13 cellular contexts compared by ENCODE assay signal in genomic region chr17:68379150-68379510, GRCh38.
DNase-seq lines count a peak whose midpoint lies in the region; ATAC-seq and TF ChIP-seq lines count a peak whose summit lies in the region.
"Had no signal": no experiment of that assay in that cellular context is flagged by ENCODE, and none has a peak within 500 bp of the region (broad histone marks: within the 10 kb centered on the region; RNA-seq: fewer than 3 reads in every experiment).

No MANE protein-coding gene starts in this region.

- H3K79me2 ChIP-seq in GM23338 (replicated peaks; ENCODE audit: insufficient read depth): no peaks in the 10 kb centered on the region

- no peaks in the 10 kb centered on the region for H3K9me3 Mint-ChIP-seq in GM23338
- no peaks in the 10 kb centered on the region for H3K9me3 Mint-ChIP-seq in stimulated activated naive CD8-positive, alpha-beta T cell treated with anti-CD3 and anti-CD28 coated beads, Interleukin-15, amount 100 ng/mL, for 72 hours
- H3K9me3 Mint-ChIP-seq: natural killer cell treated with Interleukin-12 subunit alpha and Interleukin-12 subunit beta and Interleukin-15 and Interleukin-18, amount 100 ng/mL, for 72 hours had no signal

- H3K36me3 Mint-ChIP-seq in GM23338 (ENCODE audit: low read depth): no peaks in the 10 kb centered on the region
- H3K36me3 Mint-ChIP-seq: natural killer cell treated with Interleukin-12 subunit alpha and Interleukin-12 subunit beta and Interleukin-15 and Interleukin-18, amount 100 ng/mL, for 72 hours had no signal

- H3K27me3 ChIP-seq in GM23338 (ENCODE audit: insufficient read depth): no peaks in the 10 kb centered on the region
- no peaks in the 10 kb centered on the region for H3K27me3 ChIP-seq in brain microvascular endothelial cell (replicated peaks)
- H3K27me3 ChIP-seq in lung (ENCODE audit: control insufficient read depth, insufficient read depth): no peaks in the 10 kb centered on the region
- H3K27me3 ChIP-seq in stomach: no peaks in the 10 kb centered on the region
- H3K27me3 ChIP-seq: foreskin keratinocyte had no signal

- H3K9me2 ChIP-seq in GM23338 (ENCODE audit: insufficient read depth): no peaks in the 10 kb centered on the region

- peak overlapping the region; percentile 39 for H3K4me2 ChIP-seq in GM23338

- no peaks in the 10 kb centered on the region for H3K36me3 ChIP-seq in GM23338 (ENCODE audit: insufficient read depth)
- H3K36me3 ChIP-seq in brain microvascular endothelial cell (replicated peaks): no peaks in the 10 kb centered on the region
- no peaks in the 10 kb centered on the region for H3K36me3 ChIP-seq in lung (ENCODE audit: control insufficient read depth in 2 of 2, insufficient read depth in 2 of 2, low read length in 2 of 2)
- H3K36me3 ChIP-seq in stomach: no peaks in the 10 kb centered on the region
- H3K36me3 ChIP-seq: WERI-Rb-1 had no signal

- no peaks in the 10 kb centered on the region for H4K20me1 ChIP-seq in GM23338 (replicated peaks; ENCODE audit: insufficient read depth)

- no peak overlapping the region for H2AFZ ChIP-seq in GM23338

- H3K4me3 Mint-ChIP-seq in GM23338: no peak overlapping the region
- H3K4me3 Mint-ChIP-seq in stimulated activated naive CD8-positive, alpha-beta T cell treated with anti-CD3 and anti-CD28 coated beads, Interleukin-15, amount 100 ng/mL, for 72 hours: no peak overlapping the region
- H3K4me3 Mint-ChIP-seq: activated naive CD8-positive, alpha-beta T cell; natural killer cell treated with Interleukin-12 subunit alpha and Interleukin-12 subunit beta and Interleukin-15 and Interleukin-18, amount 100 ng/mL, for 72 hours had no signal

- H3F3A ChIP-seq in GM23338 (replicated peaks; ENCODE audit: low read depth): no peaks in the 10 kb centered on the region

- H3K4me3 ChIP-seq in GM23338 (no peak overlapping the region), brain microvascular endothelial cell (ENCODE audit: low read depth, low read length) (no peak overlapping the region), lung (no peak overlapping the region), stomach (no peak overlapping the region)

- H3K27me3 Mint-ChIP-seq in GM23338 (ENCODE audit: insufficient read depth, low read depth, poor library complexity): peaks cover 3% of the 10 kb centered on the region
- no peaks in the 10 kb centered on the region for H3K27me3 Mint-ChIP-seq in stimulated activated naive CD8-positive, alpha-beta T cell treated with anti-CD3 and anti-CD28 coated beads, Interleukin-15, amount 100 ng/mL, for 72 hours
- H3K27me3 Mint-ChIP-seq: activated naive CD8-positive, alpha-beta T cell; natural killer cell treated with Interleukin-12 subunit alpha and Interleukin-12 subunit beta and Interleukin-15 and Interleukin-18, amount 100 ng/mL, for 72 hours had no signal

- WGBS in lung, 2 donors: 83 to 89% methylated on average over 4 of the region's 4 CpGs
- 70 to 86% (median 76%) methylated on average over 4 of the region's 4 CpGs for WGBS in stomach, 5 donors

- H3K27ac ChIP-seq in GM23338 (ENCODE audit: low read depth) (no peak overlapping the region), brain microvascular endothelial cell (peak overlapping the region; percentile 99), lung (ENCODE audit: low read depth in 1 of 2, low read length in 1 of 2) (peak overlapping the region; percentile 91), stomach (peak overlapping the region; percentile 78 to 93 (median 88))
- H3K27ac ChIP-seq: foreskin keratinocyte, WERI-Rb-1 had no signal

- TF ChIP-seq POLR2A in stomach (IDR thresholded peaks at IDR 0.05): no peak

- H3K4me1 ChIP-seq in GM23338 (ENCODE audit: insufficient read depth) (peaks cover 20% of the 10 kb centered on the region), lung (ENCODE audit: control insufficient read depth in 2 of 2, insufficient read depth in 2 of 2, low read length in 2 of 2) (peaks cover 12 to 17% of the 10 kb centered on the region in 2 donors), stomach (peaks cover 16 to 34% (median 25%) of the 10 kb centered on the region in 4 donors)
- H3K4me1 ChIP-seq: foreskin keratinocyte had no signal

- TF ChIP-seq CTCF in GM23338 (conservative IDR thresholded peaks at IDR 0.05; ENCODE audit: low read depth in 2 of 2) (no peak), brain microvascular endothelial cell (IDR thresholded peaks at IDR 0.05; ENCODE audit: low read depth, low read length, missing control alignments) (no peak), lung (IDR thresholded peaks at IDR 0.05; ENCODE audit: control extremely low read depth, extremely low read depth) (no peak), stomach (IDR thresholded peaks at IDR 0.05) (no peak)

- intact Hi-C loops in stomach (cut with DNase I; ENCODE audit: low total_unique reads): no loop called here

- H3K27ac Mint-ChIP-seq in GM23338: no peak overlapping the region
- no peak overlapping the region for H3K27ac Mint-ChIP-seq in stimulated activated naive CD8-positive, alpha-beta T cell treated with anti-CD3 and anti-CD28 coated beads, Interleukin-15, amount 100 ng/mL, for 72 hours
- H3K27ac Mint-ChIP-seq: activated naive CD8-positive, alpha-beta T cell had no signal

- H3K9me3 ChIP-seq in lung (ENCODE audit: control insufficient read depth in 2 of 2, insufficient read depth in 1 of 2, low read length in 1 of 2): no peaks in the 10 kb centered on the region
- H3K9me3 ChIP-seq in stomach: no peaks in the 10 kb centered on the region

- no peak for ATAC-seq in GM23338
- ATAC-seq in lung (ENCODE audit: insufficient read depth, low FRiP score): no peak
- no peak for ATAC-seq in stimulated activated naive CD8-positive, alpha-beta T cell treated with anti-CD3 and anti-CD28 coated beads, Interleukin-15, amount 100 ng/mL, for 72 hours
- ATAC-seq in HG03159 (IDR thresholded peaks at IDR 0.05; ENCODE audit: unreplicated experiment): no peak
- ATAC-seq: foreskin keratinocyte; natural killer cell treated with Interleukin-12 subunit alpha and Interleukin-12 subunit beta and Interleukin-15 and Interleukin-18, amount 100 ng/mL, for 72 hours had no signal

- no peak for TF ChIP-seq EP300 in stomach (IDR thresholded peaks at IDR 0.05)

- peaks cover 29% of the 10 kb centered on the region for H3K4me1 Mint-ChIP-seq in GM23338
- peaks cover 19% of the 10 kb centered on the region for H3K4me1 Mint-ChIP-seq in stimulated activated naive CD8-positive, alpha-beta T cell treated with anti-CD3 and anti-CD28 coated beads, Interleukin-15, amount 100 ng/mL, for 72 hours

- in situ Hi-C loops in brain microvascular endothelial cell (cut with HindIII; ENCODE audit: low pct_ligation_motif_present, low sequenced_read_pairs): no loop called here

- DNase-seq in GM23338 (ENCODE audit: low spot score) (no peak), brain microvascular endothelial cell (no peak), lung (ENCODE audit: low spot score) (no peak), stomach (no peak), AML-193 (lab: John Stamatoyannopoulos, UW) (no peak), NCI-H748 (lab: John Stamatoyannopoulos, UW; ENCODE audit: unreplicated experiment) (no peak)
- no peak for DNase-seq in stimulated activated naive CD8-positive, alpha-beta T cell treated with anti-CD3 and anti-CD28 coated beads, Interleukin-15, amount 100 ng/mL, for 72 hours
- DNase-seq: activated CD8-positive, alpha-beta memory T cell treated with anti-CD3 and anti-CD28 coated beads, Interleukin-2, amount 50 U/mL, for 48 hours; foreskin keratinocyte; WERI-Rb-1 had no signal

TF ChIP-seq in GM23338, 12 proteins besides CTCF, POLR2A, EP300 and RAD21 (continues in another document):
- no peak for TF ChIP-seq JUNB (IDR thresholded peaks at IDR 0.05; ENCODE audit: unreplicated experiment)
- no peak for TF ChIP-seq EZH2phosphoT487 (IDR thresholded peaks at IDR 0.05; ENCODE audit: unreplicated experiment)
